1 cellular context compared by ENCODE assay signal in the genomic region with DNA sequence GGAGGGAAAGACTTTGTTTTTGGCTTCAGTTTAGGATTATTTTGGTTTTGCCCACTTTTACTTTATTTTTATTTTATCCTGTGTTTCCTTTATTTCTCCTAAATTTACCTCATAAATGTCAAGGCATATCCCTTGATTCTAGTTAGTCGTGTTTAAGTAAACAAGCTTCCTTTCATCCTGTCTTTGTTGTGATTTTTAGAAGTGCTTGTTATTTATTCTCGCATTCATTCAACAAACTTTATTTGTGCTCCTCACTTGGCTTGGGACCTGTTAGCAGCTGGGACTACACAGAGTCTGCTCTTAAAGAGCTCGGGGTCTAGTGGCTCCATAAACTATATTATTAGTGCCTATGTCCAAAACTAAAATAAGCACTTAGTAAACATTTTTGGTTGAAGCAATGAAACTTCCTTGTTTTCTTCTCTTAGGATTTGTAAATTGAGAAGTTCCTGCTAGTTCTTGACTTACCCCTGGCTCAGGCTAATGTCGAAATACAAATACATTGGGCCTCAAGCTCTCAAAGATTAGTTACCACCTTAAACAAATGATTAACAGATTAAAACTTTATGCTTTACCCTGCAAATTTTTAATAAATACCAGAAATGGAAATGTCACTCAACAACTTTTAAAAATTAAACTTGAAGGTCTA.
TF ChIP-seq lines count a peak whose summit lies in the region.

No MANE protein-coding gene starts in this region.

TF ChIP-seq in GM23338, 12 proteins besides CTCF, POLR2A, EP300 and RAD21 (continued from another document):
- TF ChIP-seq, protein P1, sequence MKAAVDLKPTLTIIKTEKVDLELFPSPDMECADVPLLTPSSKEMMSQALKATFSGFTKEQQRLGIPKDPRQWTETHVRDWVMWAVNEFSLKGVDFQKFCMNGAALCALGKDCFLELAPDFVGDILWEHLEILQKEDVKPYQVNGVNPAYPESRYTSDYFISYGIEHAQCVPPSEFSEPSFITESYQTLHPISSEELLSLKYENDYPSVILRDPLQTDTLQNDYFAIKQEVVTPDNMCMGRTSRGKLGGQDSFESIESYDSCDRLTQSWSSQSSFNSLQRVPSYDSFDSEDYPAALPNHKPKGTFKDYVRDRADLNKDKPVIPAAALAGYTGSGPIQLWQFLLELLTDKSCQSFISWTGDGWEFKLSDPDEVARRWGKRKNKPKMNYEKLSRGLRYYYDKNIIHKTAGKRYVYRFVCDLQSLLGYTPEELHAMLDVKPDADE (IDR thresholded peaks at IDR 0.05): no peak
- TF ChIP-seq EZH2phosphoT487 (IDR thresholded peaks at IDR 0.05; ENCODE audit: unreplicated experiment) (no peak), ZNF114 (CRISPR knock-in tag; IDR thresholded peaks at IDR 0.05) (no peak), ZNF331 (CRISPR knock-in tag; IDR thresholded peaks at IDR 0.05; ENCODE audit: low read depth) (no peak), POLR2AphosphoS5 (IDR thresholded peaks at IDR 0.05; ENCODE audit: low read depth) (no peak), NANOG (IDR thresholded peaks at IDR 0.05; ENCODE audit: borderline replicate concordance) (no peak), JUNB (IDR thresholded peaks at IDR 0.05; ENCODE audit: unreplicated experiment) (no peak), STAT1 (IDR thresholded peaks at IDR 0.05; ENCODE audit: unreplicated experiment) (no peak), CREB1 (CRISPR knock-in tag; IDR thresholded peaks at IDR 0.05; ENCODE audit: low read depth) (no peak)
- TF ChIP-seq, protein P2, sequence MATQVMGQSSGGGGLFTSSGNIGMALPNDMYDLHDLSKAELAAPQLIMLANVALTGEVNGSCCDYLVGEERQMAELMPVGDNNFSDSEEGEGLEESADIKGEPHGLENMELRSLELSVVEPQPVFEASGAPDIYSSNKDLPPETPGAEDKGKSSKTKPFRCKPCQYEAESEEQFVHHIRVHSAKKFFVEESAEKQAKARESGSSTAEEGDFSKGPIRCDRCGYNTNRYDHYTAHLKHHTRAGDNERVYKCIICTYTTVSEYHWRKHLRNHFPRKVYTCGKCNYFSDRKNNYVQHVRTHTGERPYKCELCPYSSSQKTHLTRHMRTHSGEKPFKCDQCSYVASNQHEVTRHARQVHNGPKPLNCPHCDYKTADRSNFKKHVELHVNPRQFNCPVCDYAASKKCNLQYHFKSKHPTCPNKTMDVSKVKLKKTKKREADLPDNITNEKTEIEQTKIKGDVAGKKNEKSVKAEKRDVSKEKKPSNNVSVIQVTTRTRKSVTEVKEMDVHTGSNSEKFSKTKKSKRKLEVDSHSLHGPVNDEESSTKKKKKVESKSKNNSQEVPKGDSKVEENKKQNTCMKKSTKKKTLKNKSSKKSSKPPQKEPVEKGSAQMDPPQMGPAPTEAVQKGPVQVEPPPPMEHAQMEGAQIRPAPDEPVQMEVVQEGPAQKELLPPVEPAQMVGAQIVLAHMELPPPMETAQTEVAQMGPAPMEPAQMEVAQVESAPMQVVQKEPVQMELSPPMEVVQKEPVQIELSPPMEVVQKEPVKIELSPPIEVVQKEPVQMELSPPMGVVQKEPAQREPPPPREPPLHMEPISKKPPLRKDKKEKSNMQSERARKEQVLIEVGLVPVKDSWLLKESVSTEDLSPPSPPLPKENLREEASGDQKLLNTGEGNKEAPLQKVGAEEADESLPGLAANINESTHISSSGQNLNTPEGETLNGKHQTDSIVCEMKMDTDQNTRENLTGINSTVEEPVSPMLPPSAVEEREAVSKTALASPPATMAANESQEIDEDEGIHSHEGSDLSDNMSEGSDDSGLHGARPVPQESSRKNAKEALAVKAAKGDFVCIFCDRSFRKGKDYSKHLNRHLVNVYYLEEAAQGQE (IDR thresholded peaks at IDR 0.05; ENCODE audit: unreplicated experiment): no peak
